ENCODE assay signal across 8 cellular contexts in genomic region chr16:29115814-29116166, GRCh38.
DNase-seq lines count a peak whose midpoint lies in the region; ATAC-seq and TF ChIP-seq lines count a peak whose summit lies in the region.
"Not testable (repeated sequence)": the region's sequence is repeated elsewhere in the genome, so short reads cannot be mapped to it uniquely, and the experiment has no call there.

No MANE protein-coding gene starts in this region.

- H2BK5ac ChIP-seq in mesenchymal stem cell (ENCODE audit: low read depth, low read length, poor library complexity, severe bottlenecking): not testable (repeated sequence)

- 2% methylated on average over 3 of the region's 4 CpGs for WGBS in mammary epithelial cell (ENCODE audit: low coverage, missing lambda C conversion rate)
- WGBS in mesenchymal stem cell: 67% methylated on average over 2 of the region's 4 CpGs

- not testable (repeated sequence) for H3K27me3 ChIP-seq in BLaER1 treated with 17β-estradiol and CSF1 and Interleukin-3, amounts not matched to agents 10 nM and 100 nM; mammary epithelial cell (ENCODE audit: insufficient read depth, low read length); mesenchymal stem cell (ENCODE audit: control insufficient read depth in 1 of 2, insufficient read depth in 1 of 2, low read length in 2 of 2)
- peaks cover 15% of the 10 kb centered on the region for H3K27me3 ChIP-seq in foreskin keratinocyte

- not testable (repeated sequence) for H4K20me1 ChIP-seq in BLaER1 treated with 17β-estradiol and CSF1 and Interleukin-3, amounts not matched to agents 10 nM and 100 nM; mammary epithelial cell (ENCODE audit: insufficient read depth, low read length)

- not testable (repeated sequence) for H3K14ac ChIP-seq in mesenchymal stem cell (ENCODE audit: low read length in 2 of 2)

- H3K4me3 Mint-ChIP-seq in activated CD8-positive, alpha-beta memory T cell treated with anti-CD3 and anti-CD28 coated beads, Interleukin-2, amount 10 ng/mL, durations not matched to agents 7 days and 5 days; stimulated activated naive B cell treated with anti-CD40 and anti-IgM and Interleukin-4, amounts not matched to agents 10 μg/mL and 1 μg/mL and 100 μg/mL, for 72 hours: not testable (repeated sequence)

- H2BK12ac ChIP-seq in mesenchymal stem cell (ENCODE audit: low read length in 2 of 2): not testable (repeated sequence)

- H3K4me2 ChIP-seq in BLaER1 treated with 17β-estradiol and CSF1 and Interleukin-3, amounts not matched to agents 10 nM and 100 nM: peak overlapping the region; percentile 53 to 74 (median 65); a peak in 17 of 22 replicates
- H3K4me2 ChIP-seq in mammary epithelial cell (ENCODE audit: insufficient read depth, low read depth, low read length); mesenchymal stem cell (ENCODE audit: low read length, poor library complexity, severe bottlenecking): not testable (repeated sequence)

- H3K79me1 ChIP-seq in mesenchymal stem cell (replicated peaks; ENCODE audit: low read length, poor library complexity, severe bottlenecking): not testable (repeated sequence)

- H3K9me3 ChIP-seq in BLaER1 treated with 17β-estradiol and CSF1 and Interleukin-3, amounts not matched to agents 10 nM and 100 nM (replicated peaks in 1 of 11); mammary epithelial cell (replicated peaks; ENCODE audit: insufficient read depth, low read length); mesenchymal stem cell (ENCODE audit: control insufficient read depth, low read length): not testable (repeated sequence)

- not testable (repeated sequence) for H3K18ac ChIP-seq in mesenchymal stem cell (ENCODE audit: low read depth in 1 of 2, low read length in 2 of 2)

- H4K91ac ChIP-seq in mesenchymal stem cell (ENCODE audit: low read length): not testable (repeated sequence)

- not testable (repeated sequence) for H2BK15ac ChIP-seq in mesenchymal stem cell (ENCODE audit: low read depth, poor library complexity, severe bottlenecking)

- H3K23ac ChIP-seq in mesenchymal stem cell (ENCODE audit: low read length in 2 of 2): not testable (repeated sequence)

- H2AK5ac ChIP-seq in mesenchymal stem cell (ENCODE audit: low read length, severe bottlenecking): not testable (repeated sequence)

- in situ Hi-C loops in mammary epithelial cell (cut with MboI; ENCODE audit: low sequenced_read_pairs in 2 of 2): loop anchor here in 1 of 2 donors (25.0 kb wide), 1 partner anchor 922 kb away; the partner anchor contains the start of gene TLCD3B

- not testable (repeated sequence) for BruUV-seq in mammary epithelial cell (replicated peaks; lab: Mats Ljungman, UMichigan)

- peak overlapping the region in 5 of 11 experiments; percentile 27 to 56 (median 49); a peak in 9 of 22 replicates for H3K27ac ChIP-seq in BLaER1 treated with 17β-estradiol and CSF1 and Interleukin-3, amounts not matched to agents 10 nM and 100 nM
- H3K27ac ChIP-seq in mammary epithelial cell (ENCODE audit: insufficient read depth, low read depth, low read length); foreskin keratinocyte; mesenchymal stem cell (ENCODE audit: low read length, poor library complexity, severe bottlenecking): not testable (repeated sequence)

- H3K4me3 ChIP-seq in BLaER1 treated with 17β-estradiol and CSF1 and Interleukin-3, amounts not matched to agents 10 nM and 100 nM; mammary epithelial cell (replicated peaks in 1 of 3; ENCODE audit: insufficient read depth in 1 of 3, low read depth in 2 of 3, low read length in 3 of 3); mesenchymal stem cell (ENCODE audit: insufficient read depth in 1 of 2, low read depth in 1 of 2, low read length in 2 of 2): not testable (repeated sequence)

- peaks cover 21 to 39% (median 31%) of the 10 kb centered on the region in 10 experiments for H3K4me1 ChIP-seq in BLaER1 treated with 17β-estradiol and CSF1 and Interleukin-3, amounts not matched to agents 10 nM and 100 nM
- H3K4me1 ChIP-seq in mammary epithelial cell (ENCODE audit: insufficient read depth, low read length); foreskin keratinocyte; mesenchymal stem cell (ENCODE audit: control insufficient read depth, insufficient read depth, low read depth, low read length): not testable (repeated sequence)

- peak overlapping the region; percentile 30 for H2AFZ ChIP-seq in mammary epithelial cell (ENCODE audit: low read depth, low read length)
- not testable (repeated sequence) for H2AFZ ChIP-seq in mesenchymal stem cell (ENCODE audit: low read depth, low read length)

- H3K36me3 Mint-ChIP-seq in activated CD8-positive, alpha-beta memory T cell treated with anti-CD3 and anti-CD28 coated beads, Interleukin-2, amount 10 ng/mL, durations not matched to agents 7 days and 5 days: peaks cover 42% of the 10 kb centered on the region
- peaks cover 40 to 65% of the 10 kb centered on the region in 2 donors for H3K36me3 Mint-ChIP-seq in stimulated activated naive B cell treated with anti-CD40 and anti-IgM and Interleukin-4, amounts not matched to agents 10 μg/mL and 1 μg/mL and 100 μg/mL, for 72 hours

- intact Hi-C loops in mammary epithelial cell (cut with micrococcal nuclease): loop anchor here (5.0 kb wide), 1 partner anchor 142 kb away; no protein-coding TSS in a partner anchor

- H3K9me3 Mint-ChIP-seq in activated CD8-positive, alpha-beta memory T cell treated with anti-CD3 and anti-CD28 coated beads, Interleukin-2, amount 10 ng/mL, durations not matched to agents 7 days and 5 days (ENCODE audit: low read depth); stimulated activated naive B cell treated with anti-CD40 and anti-IgM and Interleukin-4, amounts not matched to agents 10 μg/mL and 1 μg/mL and 100 μg/mL, for 72 hours: not testable (repeated sequence)

- ATAC-seq in GM19452 (IDR thresholded peaks at IDR 0.05; ENCODE audit: unreplicated experiment): peak; percentile 70
- peak; percentile 29 for ATAC-seq in activated CD8-positive, alpha-beta memory T cell treated with anti-CD3 and anti-CD28 coated beads, Interleukin-2, amount 10 ng/mL, durations not matched to agents 7 days and 5 days
- ATAC-seq in foreskin keratinocyte: peak; percentile 40
- peak; percentile 87 to 90 for ATAC-seq in stimulated activated naive B cell treated with anti-CD40 and anti-IgM and Interleukin-4, amounts not matched to agents 10 μg/mL and 1 μg/mL and 100 μg/mL, for 72 hours (replicated peaks)

- dilution Hi-C loops in mammary epithelial cell (cut with HindIII; ENCODE audit: low sequenced_read_pairs): not testable (repeated sequence)

- H3K4ac ChIP-seq in mesenchymal stem cell (ENCODE audit: low read depth in 1 of 2, low read length in 2 of 2): not testable (repeated sequence)

- H3K27me3 Mint-ChIP-seq in activated CD8-positive, alpha-beta memory T cell treated with anti-CD3 and anti-CD28 coated beads, Interleukin-2, amount 10 ng/mL, durations not matched to agents 7 days and 5 days; stimulated activated naive B cell treated with anti-CD40 and anti-IgM and Interleukin-4, amounts not matched to agents 10 μg/mL and 1 μg/mL and 100 μg/mL, for 72 hours: not testable (repeated sequence)

- not testable (repeated sequence) for H3K79me2 ChIP-seq in mammary epithelial cell (ENCODE audit: insufficient read depth, low read length)

- not testable (repeated sequence) for TF ChIP-seq CTCF in mammary epithelial cell (conservative IDR thresholded peaks at IDR 0.05 in 1 of 2, IDR thresholded peaks at IDR 0.05 in 1 of 2; ENCODE audit: extremely low read depth in 1 of 2, insufficient read depth in 1 of 2, low read depth in 1 of 2, low read length in 2 of 2); foreskin keratinocyte (conservative IDR thresholded peaks at IDR 0.05)

- CTCF ChIA-PET in activated CD8-positive, alpha-beta memory T cell treated with anti-CD3 and anti-CD28 coated beads, Interleukin-2, amount 10 ng/mL, durations not matched to agents 7 days and 5 days (lab: Charles Lee): interaction anchor here (1.2 kb wide), 1 partner anchor 916 kb away, joined by 3 read pairs; no protein-coding TSS in a partner anchor
- CTCF ChIA-PET in mammary epithelial cell (lab: Charles Lee; ENCODE audit: low non-redundant PET): not testable (repeated sequence)

- not testable (repeated sequence) for H4K8ac ChIP-seq in mesenchymal stem cell (ENCODE audit: low read length)

- not testable (repeated sequence) for H2BK120ac ChIP-seq in mesenchymal stem cell (ENCODE audit: low read depth, low read length)

- H3K9ac ChIP-seq in BLaER1 treated with 17β-estradiol and CSF1 and Interleukin-3, amounts not matched to agents 10 nM and 100 nM: peak overlapping the region in 5 of 11 experiments; percentile 3 to 56 (median 35); a peak in 2 of 22 replicates
- not testable (repeated sequence) for H3K9ac ChIP-seq in mammary epithelial cell (ENCODE audit: insufficient read depth, low read length)
- peak overlapping the region; percentile 83 for H3K9ac ChIP-seq in mesenchymal stem cell (ENCODE audit: low read length)

- H3K36me3 ChIP-seq in BLaER1 treated with 17β-estradiol and CSF1 and Interleukin-3, amounts not matched to agents 10 nM and 100 nM: peaks cover 0 to 45% (median 4%) of the 10 kb centered on the region in 11 experiments; a peak in 10 of 22 replicates
- not testable (repeated sequence) for H3K36me3 ChIP-seq in mammary epithelial cell (ENCODE audit: insufficient read depth, low read length); mesenchymal stem cell (ENCODE audit: control insufficient read depth in 1 of 2, insufficient read depth in 2 of 2, low read depth in 1 of 2, low read length in 2 of 2)

- H3K4me1 Mint-ChIP-seq in activated CD8-positive, alpha-beta memory T cell treated with anti-CD3 and anti-CD28 coated beads, Interleukin-2, amount 10 ng/mL, durations not matched to agents 7 days and 5 days: peaks cover 67% of the 10 kb centered on the region
- peaks cover 18 to 30% of the 10 kb centered on the region in 2 donors for H3K4me1 Mint-ChIP-seq in stimulated activated naive B cell treated with anti-CD40 and anti-IgM and Interleukin-4, amounts not matched to agents 10 μg/mL and 1 μg/mL and 100 μg/mL, for 72 hours

- peak; percentile 74 for DNase-seq in MV-4-11 (lab: John Stamatoyannopoulos, UW)
- DNase-seq in activated CD8-positive, alpha-beta memory T cell treated with anti-CD3 and anti-CD28 coated beads, Interleukin-2, amount 10 ng/mL, durations not matched to agents 7 days and 5 days; stimulated activated naive B cell treated with anti-CD40 and anti-IgM and Interleukin-4, amounts not matched to agents 10 μg/mL and 1 μg/mL and 100 μg/mL, for 72 hours: not testable (repeated sequence)
- peak; percentile 23 for DNase-seq in mammary epithelial cell
- DNase-seq in foreskin keratinocyte: peak; percentile 8 to 39
- peak; percentile 26 for DNase-seq in mesenchymal stem cell

- H3K27ac Mint-ChIP-seq in activated CD8-positive, alpha-beta memory T cell treated with anti-CD3 and anti-CD28 coated beads, Interleukin-2, amount 10 ng/mL, durations not matched to agents 7 days and 5 days: peak overlapping the region; percentile 65
- H3K27ac Mint-ChIP-seq in stimulated activated naive B cell treated with anti-CD40 and anti-IgM and Interleukin-4, amounts not matched to agents 10 μg/mL and 1 μg/mL and 100 μg/mL, for 72 hours: peak overlapping the region; percentile 63

Comparison
In these comparisons a context has a peak if more than half of its experiments do, and no peak if none do; other contexts are left out.
1. ATAC-seq: peak in every context shown above with its lines; median percentile 88 in stimulated activated naive B cell treated with anti-CD40 and anti-IgM and Interleukin-4, amounts not matched to agents 10 μg/mL and 1 μg/mL and 100 μg/mL, for 72 hours; 70 in GM19452; 40 in foreskin keratinocyte; 29 in activated CD8-positive, alpha-beta memory T cell treated with anti-CD3 and anti-CD28 coated beads, Interleukin-2, amount 10 ng/mL, durations not matched to agents 7 days and 5 days.